In the genomic region with DNA sequence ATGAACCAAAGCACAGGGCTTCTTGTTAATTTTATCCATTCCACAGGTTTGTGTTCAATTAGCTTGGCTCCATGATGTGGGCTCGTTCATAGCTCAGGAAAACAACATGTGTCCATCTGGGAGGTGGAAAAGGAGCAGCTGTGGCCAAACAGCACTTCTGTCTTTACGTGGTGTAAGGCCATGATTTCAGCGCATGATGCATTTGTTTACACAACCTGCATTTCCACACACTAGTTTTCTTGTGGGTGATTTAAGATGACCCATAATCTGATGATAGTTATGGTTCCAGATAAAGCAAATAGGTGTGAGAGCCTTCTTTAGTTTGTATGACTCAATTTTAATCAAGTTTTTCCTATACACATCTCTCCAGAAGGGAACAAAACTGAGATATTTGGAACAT, we compare ENCODE assay signal across 18 cellular contexts.
DNase-seq lines count a peak whose midpoint lies in the region; ATAC-seq, FAIRE-seq and TF ChIP-seq lines count a peak whose summit lies in the region.
"Had no signal": no experiment of that assay in that cellular context is flagged by ENCODE, and none has a peak within 500 bp of the region (broad histone marks: within the 10 kb centered on the region; RNA-seq: fewer than 3 reads in every experiment).

No MANE protein-coding gene starts in this region.

- no peaks in the 10 kb centered on the region for H3K79me2 ChIP-seq in astrocyte (ENCODE audit: insufficient read depth, low read length)

- H3K9me3 Mint-ChIP-seq in astrocyte (ENCODE audit: unreplicated experiment) (no peaks in the 10 kb centered on the region), glutamatergic neuron (ENCODE audit: unreplicated experiment) (peaks cover 4% of the 10 kb centered on the region), mesothelial cell of epicardium (no peaks in the 10 kb centered on the region)
- H3K9me3 Mint-ChIP-seq: T-helper 2 cell treated with Interferon-gamma antibody and Interleukin-4, amounts not matched to agents 5 μg/mL and 100 μg/mL, for 36 hours had no signal

- H3K4me3 ChIP-seq in AG04450 (ENCODE audit: low read depth, low read length) (no peak overlapping the region), astrocyte (ENCODE audit: insufficient read depth, low read depth, low read length) (no peak overlapping the region)
- H3K4me3 ChIP-seq: ascending aorta had no signal

- no peaks in the 10 kb centered on the region for H4K20me1 ChIP-seq in astrocyte (ENCODE audit: insufficient read depth, low read length)

- no peak overlapping the region for H3K4me2 ChIP-seq in astrocyte (ENCODE audit: low read length)
- H3K4me2 ChIP-seq: KMS-11 had no signal

- TF ChIP-seq CTCF in AG04450 (IDR thresholded peaks at IDR 0.05; ENCODE audit: low read depth, low read length), result no peak
- no peak for TF ChIP-seq CTCF in astrocyte (IDR thresholded peaks at IDR 0.05; ENCODE audit: insufficient read depth, low read depth, low read length)
- TF ChIP-seq CTCF in glutamatergic neuron (IDR thresholded peaks at IDR 0.05; ENCODE audit: partially characterized antibody, unreplicated experiment), result no peak
- TF ChIP-seq CTCF in mesothelial cell of epicardium (IDR thresholded peaks at IDR 0.05; ENCODE audit: unreplicated experiment), result no peak

- peaks cover 14% of the 10 kb centered on the region for H3K36me3 Mint-ChIP-seq in astrocyte (ENCODE audit: low read depth, unreplicated experiment)
- H3K36me3 Mint-ChIP-seq in glutamatergic neuron (ENCODE audit: unreplicated experiment), result peaks cover 6% of the 10 kb centered on the region
- H3K36me3 Mint-ChIP-seq in mesothelial cell of epicardium, result peaks cover 13% of the 10 kb centered on the region
- H3K36me3 Mint-ChIP-seq: activated CD8-positive, alpha-beta memory T cell treated with anti-CD3 and anti-CD28 coated beads, Interleukin-2, amount 10 ng/mL, durations not matched to agents 7 days and 5 days had no signal

- CTCF ChIA-PET in AG04450 (lab: Charles Lee), result interaction anchor here (0.7 to 1.0 kb wide), 2 partner anchors 93 to 204 kb away, joined by 3 read pairs; no protein-coding TSS in a partner anchor

- no peak overlapping the region for H3K4me3 Mint-ChIP-seq in astrocyte (ENCODE audit: unreplicated experiment)
- H3K4me3 Mint-ChIP-seq in glutamatergic neuron (ENCODE audit: unreplicated experiment), result no peak overlapping the region
- H3K4me3 Mint-ChIP-seq in mesothelial cell of epicardium, result no peak overlapping the region
- H3K4me3 Mint-ChIP-seq: activated CD8-positive, alpha-beta memory T cell treated with anti-CD3 and anti-CD28 coated beads, Interleukin-2, amount 10 ng/mL, durations not matched to agents 7 days and 5 days; T-helper 2 cell treated with Interferon-gamma antibody and Interleukin-4, amounts not matched to agents 5 μg/mL and 100 μg/mL, for 36 hours had no signal

- peaks cover 9% of the 10 kb centered on the region for H3K36me3 ChIP-seq in astrocyte (ENCODE audit: insufficient read depth, low read length)
- H3K36me3 ChIP-seq: ascending aorta had no signal

- no peak for ATAC-seq in GM21447 (IDR thresholded peaks at IDR 0.05; ENCODE audit: unreplicated experiment)
- ATAC-seq: activated CD8-positive, alpha-beta memory T cell treated with anti-CD3 and anti-CD28 coated beads, Interleukin-2, amount 10 ng/mL, durations not matched to agents 7 days and 5 days had no signal

- POLR2A ChIA-PET in AG04450 (lab: Yijun Ruan, JAX), result interaction anchor here (0.5 to 1.4 kb wide), 4 partner anchors 9 to 204 kb away, joined by 3 to 5 read pairs (median 4); no protein-coding TSS in a partner anchor

- H3K27me3 Mint-ChIP-seq in astrocyte (ENCODE audit: low read depth, unreplicated experiment) (no peaks in the 10 kb centered on the region), glutamatergic neuron (ENCODE audit: unreplicated experiment) (no peaks in the 10 kb centered on the region), mesothelial cell of epicardium (ENCODE audit: low read depth) (no peaks in the 10 kb centered on the region)

- peaks cover 30% of the 10 kb centered on the region for H3K4me1 Mint-ChIP-seq in astrocyte (ENCODE audit: low read depth, unreplicated experiment)
- H3K4me1 Mint-ChIP-seq in glutamatergic neuron (ENCODE audit: low read depth, unreplicated experiment), result peaks cover 32% of the 10 kb centered on the region
- H3K4me1 Mint-ChIP-seq in mesothelial cell of epicardium, result peaks cover 33% of the 10 kb centered on the region

- H3K27me3 ChIP-seq in AG04450 (ENCODE audit: control insufficient read depth, insufficient read depth, low read length) (no peaks in the 10 kb centered on the region), astrocyte (ENCODE audit: insufficient read depth, low read length) (no peaks in the 10 kb centered on the region)
- H3K27me3 ChIP-seq: ascending aorta had no signal

- H2AFZ ChIP-seq in astrocyte (ENCODE audit: low read depth, low read length), result no peak overlapping the region

- H3K27ac Mint-ChIP-seq in astrocyte (ENCODE audit: unreplicated experiment), result peak overlapping the region; percentile 36
- peak overlapping the region; percentile 16 for H3K27ac Mint-ChIP-seq in glutamatergic neuron (ENCODE audit: unreplicated experiment)
- no peak overlapping the region for H3K27ac Mint-ChIP-seq in mesothelial cell of epicardium
- H3K27ac Mint-ChIP-seq: activated CD8-positive, alpha-beta memory T cell treated with anti-CD3 and anti-CD28 coated beads, Interleukin-2, amount 10 ng/mL, durations not matched to agents 7 days and 5 days; T-helper 2 cell treated with Interferon-gamma antibody and Interleukin-4, amounts not matched to agents 5 μg/mL and 100 μg/mL, for 36 hours had no signal

- H3K27ac ChIP-seq in AG04450 (ENCODE audit: low read depth, low read length), result peak overlapping the region; percentile 89
- peak overlapping the region; percentile 92 for H3K27ac ChIP-seq in astrocyte (ENCODE audit: low read depth, low read length)
- H3K27ac ChIP-seq: ascending aorta, KMS-11, RWPE1 had no signal

- H3K9ac ChIP-seq in astrocyte (ENCODE audit: low read length), result peak overlapping the region; percentile 64
- H3K9ac ChIP-seq: KMS-11 had no signal

- FAIRE-seq in astrocyte (lab: Jason Lieb, UNC), result peak; percentile 86

- H3K4me1 ChIP-seq in astrocyte (ENCODE audit: insufficient read depth, low read length), result peaks cover 47% of the 10 kb centered on the region
- H3K4me1 ChIP-seq: ascending aorta had no signal

- DNase-seq in AG04450 (ENCODE audit: low read depth, low spot score), result peak; percentile 81
- peak; percentile 76 for DNase-seq in ELR (ENCODE audit: low read depth)
- DNase-seq in astrocyte (ENCODE audit: low read depth), result peak; percentile 75
- DNase-seq in glutamatergic neuron, result no peak
- no peak for DNase-seq in mesothelial cell of epicardium (ENCODE audit: low spot score in 2 of 2, unreplicated experiment in 2 of 2)
- DNase-seq in SW 1271 (lab: John Stamatoyannopoulos, UW), result no peak
- DNase-seq in islet precursor cell, result no peak
- DNase-seq: activated CD4-positive, CD25-positive, alpha-beta regulatory T cell treated with anti-CD3 and anti-CD28 coated beads, Interleukin-2, amount 50 U/mL, for 72 hours; activated CD8-positive, alpha-beta memory T cell treated with anti-CD3 and anti-CD28 coated beads, Interleukin-2, amount 10 ng/mL, durations not matched to agents 7 days and 5 days; activated effector memory CD4-positive, alpha-beta T cell treated with Interleukin-2 at 50 U/mL for 16 hours; foreskin melanocyte; H7; NCI-H2171 had no signal

- H3K9me3 ChIP-seq in AG04450 (ENCODE audit: control insufficient read depth, insufficient read depth, low read length) (no peaks in the 10 kb centered on the region), astrocyte (ENCODE audit: insufficient read depth, low read depth, low read length) (no peaks in the 10 kb centered on the region)
- H3K9me3 ChIP-seq: ascending aorta had no signal

Comparison
In these comparisons a context has a peak if more than half of its experiments do, and no peak if none do; other contexts are left out.
1. DNase-seq: peak in AG04450 (single experiment), ELR (single experiment) and astrocyte (single experiment); none in glutamatergic neuron (single experiment), mesothelial cell of epicardium (0 of 2), SW 1271 (0 of 2) and islet precursor cell (single experiment).